ENCODE assay signal across 8 cellular contexts in genomic region chr16:54933281-54934150, GRCh38. TPM values are rescaled to one million over a fixed set of nuclear protein-coding genes. Genes with fewer than 3 reads are reported as not detected.
DNase-seq lines count a peak whose midpoint lies in the region; ATAC-seq and TF ChIP-seq lines count a peak whose summit lies in the region.
"Had no signal": no experiment of that assay in that cellular context is flagged by ENCODE, and none has a peak within 500 bp of the region (broad histone marks: within the 10 kb centered on the region; RNA-seq: fewer than 3 reads in every experiment).

No MANE protein-coding gene starts in this region.

- peak overlapping the region; percentile 48 for H3K18ac ChIP-seq in neuronal stem cell (ENCODE audit: low read length)

- no peak overlapping the region for H2BK120ac ChIP-seq in neuronal stem cell (ENCODE audit: low read depth, low read length)

- peaks cover 16 to 19% of the 10 kb centered on the region in 2 donors for H3K4me1 Mint-ChIP-seq in natural killer cell treated with Interleukin-12 subunit alpha and Interleukin-12 subunit beta and Interleukin-15 and Interleukin-18, amount 100 ng/mL, for 72 hours (ENCODE audit: low read depth in 2 of 2)

- H3K9ac ChIP-seq in DND-41 (ENCODE audit: low read depth, low read length) = peak overlapping the region; percentile 45; the same call in 1 of the 2 replicates
- H3K9ac ChIP-seq in HUES64 (ENCODE audit: low read depth, low read length) = no peak overlapping the region
- no peak overlapping the region for H3K9ac ChIP-seq in neuronal stem cell (ENCODE audit: low read depth, low read length, poor library complexity)

- H3K27ac Mint-ChIP-seq in natural killer cell treated with Interleukin-12 subunit alpha and Interleukin-12 subunit beta and Interleukin-15 and Interleukin-18, amount 100 ng/mL, for 72 hours = no peak overlapping the region

- 1% methylated on average over 67 of the region's 69 CpGs for WGBS in HUES64
- no CpG with 5 or more reads among the region's 69 CpGs for WGBS in neuronal stem cell (ENCODE audit: extremely low coverage in 2 of 2, insufficient read length in 2 of 2, insufficient replicate concordance in 1 of 2), 2 donors
- 5 to 7% methylated on average over 69 of the region's 69 CpGs for WGBS in sigmoid colon, 2 donors

- no peak overlapping the region for H2BK12ac ChIP-seq in neuronal stem cell (ENCODE audit: low read length)

- TF ChIP-seq EP300 in sigmoid colon (IDR thresholded peaks at IDR 0.05) = no peak

- no peak for TF ChIP-seq POLR2A in sigmoid colon (IDR thresholded peaks at IDR 0.05)

- H3K4me1 ChIP-seq in DND-41 (ENCODE audit: insufficient read depth, low read length) = peaks cover 38% of the 10 kb centered on the region
- H3K4me1 ChIP-seq in HUES64 (ENCODE audit: insufficient read depth, low read length) = peaks cover 30% of the 10 kb centered on the region; the same call in 1 of the 2 replicates
- H3K4me1 ChIP-seq in neuronal stem cell (ENCODE audit: control insufficient read depth in 2 of 2, insufficient read depth in 1 of 2, low read depth in 1 of 2, low read length in 2 of 2) = peaks cover 19 to 29% of the 10 kb centered on the region in 2 donors
- peaks cover 0 to 67% (median 57%) of the 10 kb centered on the region in 4 donors for H3K4me1 ChIP-seq in sigmoid colon

- H4K91ac ChIP-seq in neuronal stem cell (ENCODE audit: low read depth, low read length, poor library complexity) = no peak overlapping the region

- H2AK5ac ChIP-seq in neuronal stem cell (ENCODE audit: low read depth, low read length) = no peak overlapping the region

- no peak overlapping the region for H3K23ac ChIP-seq in neuronal stem cell (ENCODE audit: low read depth, low read length, poor library complexity)

- no peaks in the 10 kb centered on the region for H3K27me3 ChIP-seq in DND-41 (ENCODE audit: insufficient read depth, low read length, poor library complexity)
- peaks cover 86% of the 10 kb centered on the region for H3K27me3 ChIP-seq in HUES64 (ENCODE audit: insufficient read depth, low read length)
- H3K27me3 ChIP-seq in neuronal stem cell (ENCODE audit: control insufficient read depth in 3 of 3, insufficient read depth in 3 of 3, low read depth in 1 of 3, low read length in 3 of 3) = peaks cover 0 to 67% (median 23%) of the 10 kb centered on the region in 3 experiments
- H3K27me3 ChIP-seq in sigmoid colon = peaks cover 71 to 98% (median 80%) of the 10 kb centered on the region in 3 donors

- H3K36me3 ChIP-seq in DND-41 (ENCODE audit: insufficient read depth, low read length) = peaks cover 62% of the 10 kb centered on the region
- H3K36me3 ChIP-seq in HUES64 (ENCODE audit: insufficient read depth, low read length) = no peaks in the 10 kb centered on the region
- H3K36me3 ChIP-seq in neuronal stem cell (replicated peaks in 1 of 2; ENCODE audit: control insufficient read depth in 2 of 2, insufficient read depth in 2 of 2, low read length in 2 of 2) = peaks cover 0 to 58% of the 10 kb centered on the region in 2 donors
- H3K36me3 ChIP-seq in sigmoid colon = no peaks in the 10 kb centered on the region

- intact Hi-C loops in sigmoid colon (cut with DNase I) = no loop called here

- H3K4ac ChIP-seq in neuronal stem cell (ENCODE audit: low read length) = no peak overlapping the region

- no peak overlapping the region for H3K4me3 Mint-ChIP-seq in natural killer cell treated with Interleukin-12 subunit alpha and Interleukin-12 subunit beta and Interleukin-15 and Interleukin-18, amount 100 ng/mL, for 72 hours

- H3K79me1 ChIP-seq in neuronal stem cell (ENCODE audit: low read depth, low read length) = peaks cover 2% of the 10 kb centered on the region

- H3K79me2 ChIP-seq in DND-41 (ENCODE audit: insufficient read depth, low read length) = peaks cover 87% of the 10 kb centered on the region

- no peaks in the 10 kb centered on the region for H3K9me3 Mint-ChIP-seq in natural killer cell treated with Interleukin-12 subunit alpha and Interleukin-12 subunit beta and Interleukin-15 and Interleukin-18, amount 100 ng/mL, for 72 hours

- H2BK5ac ChIP-seq in neuronal stem cell (ENCODE audit: low read length) = no peak overlapping the region

- H3K9me3 ChIP-seq in DND-41 (ENCODE audit: insufficient read depth, low read length, severe bottlenecking) (no peaks in the 10 kb centered on the region), HUES64 (ENCODE audit: insufficient read depth, low read depth, low read length) (no peaks in the 10 kb centered on the region), neuronal stem cell (replicated peaks in 1 of 2; ENCODE audit: control insufficient read depth in 2 of 2, insufficient read depth in 1 of 2, low read depth in 1 of 2, low read length in 2 of 2) (peaks cover 0 to 23% of the 10 kb centered on the region in 2 donors), sigmoid colon (no peaks in the 10 kb centered on the region)

- H3K4me3 ChIP-seq in DND-41 (ENCODE audit: low read depth in 1 of 2, low read length in 2 of 2) (peak overlapping the region; percentile 15 to 85; a peak in 3 of 4 replicates), HUES64 (ENCODE audit: low read length) (peak overlapping the region; percentile 58), fibroblast of the aortic adventitia (ENCODE audit: low read depth, low read length) (peak overlapping the region; percentile 28), neuronal stem cell (ENCODE audit: low read length in 2 of 2) (peak overlapping the region; percentile 4 to 86), sigmoid colon (no peak overlapping the region)

- H3K27ac ChIP-seq in DND-41 (ENCODE audit: low read length) = no peak overlapping the region; the same call in 1 of the 2 replicates
- no peak overlapping the region for H3K27ac ChIP-seq in HUES64 (ENCODE audit: low read depth, low read length)
- no peak overlapping the region for H3K27ac ChIP-seq in neuronal stem cell (replicated peaks; ENCODE audit: low read length)
- H3K27ac ChIP-seq in sigmoid colon = no peak overlapping the region

- ATAC-seq in DND-41 (ENCODE audit: insufficient read depth, low read depth) (no peak), GM18498 (IDR thresholded peaks at IDR 0.05; ENCODE audit: unreplicated experiment) (no peak)
- ATAC-seq in natural killer cell treated with Interleukin-12 subunit alpha and Interleukin-12 subunit beta and Interleukin-15 and Interleukin-18, amount 100 ng/mL, for 72 hours = no peak

- no peak overlapping the region for H3K14ac ChIP-seq in neuronal stem cell (ENCODE audit: low read length)

- DNase-seq in DND-41 = no peak
- DNase-seq in fibroblast of the aortic adventitia (ENCODE audit: low read depth) = no peak
- peak; percentile 48 for DNase-seq in neuronal stem cell (ENCODE audit: low spot score)
- DNase-seq in natural killer cell treated with Interleukin-12 subunit alpha and Interleukin-12 subunit beta and Interleukin-15 and Interleukin-18, amount 100 ng/mL, for 72 hours (ENCODE audit: low spot score) = no peak
- no peak for DNase-seq in sigmoid colon
- DNase-seq: NCI-H2227 treated with DMSO at 0.1 percent for 48 hours had no signal

- H4K20me1 ChIP-seq in DND-41 (ENCODE audit: insufficient read depth, low read length) = peaks cover 57% of the 10 kb centered on the region

- H3K36me3 Mint-ChIP-seq in natural killer cell treated with Interleukin-12 subunit alpha and Interleukin-12 subunit beta and Interleukin-15 and Interleukin-18, amount 100 ng/mL, for 72 hours = no peaks in the 10 kb centered on the region

- H2BK15ac ChIP-seq in neuronal stem cell (ENCODE audit: low read length) = no peak overlapping the region

- peaks cover 40 to 51% of the 10 kb centered on the region in 2 donors for H3K27me3 Mint-ChIP-seq in natural killer cell treated with Interleukin-12 subunit alpha and Interleukin-12 subunit beta and Interleukin-15 and Interleukin-18, amount 100 ng/mL, for 72 hours

- TF ChIP-seq CTCF in DND-41 (IDR thresholded peaks at IDR 0.05; ENCODE audit: borderline replicate concordance, extremely low read depth, low read length, poor library complexity, severe bottlenecking) (no peak), fibroblast of the aortic adventitia (IDR thresholded peaks at IDR 0.05; ENCODE audit: insufficient read depth, low read length) (no peak), sigmoid colon (IDR thresholded peaks at IDR 0.05) (no peak)

- H2AFZ ChIP-seq in DND-41 (ENCODE audit: low read depth, low read length) (no peak overlapping the region), neuronal stem cell (ENCODE audit: low read length) (no peak overlapping the region)

- no peak overlapping the region for H4K8ac ChIP-seq in neuronal stem cell (ENCODE audit: low read depth, low read length)

- H3K4me2 ChIP-seq in DND-41 (ENCODE audit: insufficient read depth, low read length) = peak overlapping the region; percentile 87
- peak overlapping the region; percentile 66 for H3K4me2 ChIP-seq in neuronal stem cell (ENCODE audit: insufficient read depth, low read length, poor library complexity, severe bottlenecking)

RNA-seq across cellular contexts. Expression of gene IRX5, which starts 2.9 kb away (rescaled TPM):
- 1.5 TPM for polyA plus RNA-seq in HUES64 (2013, experiment 1 of 2)
- polyA plus RNA-seq in HUES64 (2013, experiment 2 of 2) = 2.7 TPM
- 0.27 and 2.5 TPM in 2 replicates for total RNA-seq in fibroblast of the aortic adventitia (ENCODE audit: low replicate concordance)
- 0.64 TPM for polyA plus RNA-seq in neuronal stem cell (2013, experiment 1 of 2)
- polyA plus RNA-seq in neuronal stem cell (2013, experiment 2 of 2) = 0.57 TPM
- total RNA-seq in natural killer cell treated with Interleukin-12 subunit alpha and Interleukin-12 subunit beta and Interleukin-15 and Interleukin-18, amount 100 ng/mL, for 72 hours = not detected
- total RNA-seq in sigmoid colon = not detected
- polyA plus RNA-seq in sigmoid colon = not detected

Comparison
In these comparisons a context has a peak if more than half of its experiments do, and no peak if none do; other contexts are left out.
1. H3K4me3 ChIP-seq: peak in DND-41 (2 of 2), HUES64 (single experiment), fibroblast of the aortic adventitia (single experiment) and neuronal stem cell (2 of 2); none in sigmoid colon (0 of 4).